20 cellular contexts compared by ENCODE assay signal in the genomic region with DNA sequence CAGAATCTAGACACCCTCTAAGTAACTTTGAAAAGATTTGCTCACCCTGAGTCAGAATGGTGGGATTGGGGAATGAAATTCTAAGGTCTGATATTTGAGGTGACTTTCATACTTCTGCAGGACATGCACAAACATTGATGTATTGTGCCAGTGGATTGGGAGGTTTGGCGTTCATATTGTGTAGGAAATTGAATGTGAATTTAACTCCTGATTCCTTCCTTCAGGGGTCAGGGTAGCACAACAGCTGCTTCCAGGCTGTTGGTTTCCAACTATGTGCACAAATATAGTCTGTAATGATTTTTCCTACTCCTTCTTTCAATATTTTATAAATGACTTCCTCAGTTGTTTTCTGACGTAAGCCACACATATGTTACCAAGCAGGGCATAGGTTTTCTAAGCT. TPM values are rescaled to one million over a fixed set of nuclear protein-coding genes. Genes with fewer than 3 reads are reported as not detected.
DNase-seq lines count a peak whose midpoint lies in the region; ATAC-seq and TF ChIP-seq lines count a peak whose summit lies in the region.
"Had no signal": no experiment of that assay in that cellular context is flagged by ENCODE, and none has a peak within 500 bp of the region (broad histone marks: within the 10 kb centered on the region; RNA-seq: fewer than 3 reads in every experiment).

No MANE protein-coding gene starts in this region.

- ATAC-seq in right cardiac atrium: peak in 1 of 2 donors; percentile 62
- ATAC-seq: activated T-cell treated with anti-CD3 and anti-CD28 coated beads, Interleukin-2, amount 50 U/mL, for 4 hours had no signal

- H3K4me3 ChIP-seq in dorsolateral prefrontal cortex (peak overlapping the region; percentile 10 to 77 (median 60)), right cardiac atrium (ENCODE audit: low read length) (peak overlapping the region; percentile 58), spleen (no peak overlapping the region)
- H3K4me3 ChIP-seq: PC-9, thyroid gland had no signal

- H3K36me3 ChIP-seq in spleen: no peaks in the 10 kb centered on the region
- H3K36me3 ChIP-seq: thyroid gland had no signal

- no peak for TF ChIP-seq POLR2A in spleen (IDR thresholded peaks at IDR 0.05)

- TF ChIP-seq CTCF in dorsolateral prefrontal cortex (IDR thresholded peaks at IDR 0.05 in 54 of 56, conservative IDR thresholded peaks at IDR 0.05 in 2 of 56; ENCODE audit: low read depth in 1 of 56, partially characterized antibody in 56 of 56) (peak in 21 of 56 donors; percentile 10 to 55 (median 26)), spleen (IDR thresholded peaks at IDR 0.05 in 8 of 11, conservative IDR thresholded peaks at IDR 0.05 in 3 of 11) (no peak)

- CTCF ChIA-PET in HEK293T (lab: Yijun Ruan, JAX): no interaction called here

- H3K27ac ChIP-seq in dorsolateral prefrontal cortex (peak overlapping the region in 54 of 59 donors; percentile 25 to 91 (median 74)), right cardiac atrium (ENCODE audit: low read length) (no peak overlapping the region), spleen (no peak overlapping the region)
- H3K27ac ChIP-seq: PC-9, thyroid gland had no signal

- intact Hi-C loops in dorsolateral prefrontal cortex (cut with DNase I) (loop anchor here (10.0 kb wide), 3 partner anchors 84 to 214 kb away; no protein-coding TSS in a partner anchor), right cardiac atrium (cut with DNase I) (no loop called here), spleen (cut with DNase I; ENCODE audit: low total_unique reads) (no loop called here)

- 10% methylated on average over 2 of the region's 2 CpGs for WGBS in right cardiac atrium
- WGBS in spleen, 5 donors: 52 to 76% (median 72%) methylated on average over 2 of the region's 2 CpGs

- POLR2A ChIA-PET in HEK293T (lab: Yijun Ruan, JAX): no interaction called here

- H3K9me3 ChIP-seq in right cardiac atrium (ENCODE audit: control insufficient read depth, low read length): no peaks in the 10 kb centered on the region
- H3K9me3 ChIP-seq in spleen: no peaks in the 10 kb centered on the region
- H3K9me3 ChIP-seq: SK-N-SH, thyroid gland had no signal

- DNase-seq in NCI-H69 (lab: John Stamatoyannopoulos, UW) (peak; percentile 34), dorsolateral prefrontal cortex (no peak), right cardiac atrium (no peak), superior temporal gyrus (ENCODE audit: extremely low spot score) (peak; percentile 55), spleen (no peak), NCI-H2171 (lab: John Stamatoyannopoulos, UW) (no peak), kidney tubule cell (ENCODE audit: low spot score) (no peak), HEK293T (ENCODE audit: extremely low spot score) (no peak)
- DNase-seq: activated CD4-positive, alpha-beta T cell treated with anti-CD3 and anti-CD28 coated beads, Interleukin-2, amount 50 U/mL, for 4 hours; activated T-cell treated with anti-CD3 and anti-CD28 coated beads, Interleukin-2, amount 50 U/mL, for 4 hours; central memory CD4-positive, alpha-beta T cell; DMS 273 treated with DMSO at 0.1 percent for 48 hours; H7; midbrain; NCI-H1930; PC-9; SK-N-SH; stimulated activated CD4-positive, alpha-beta T cell treated with anti-CD3 and anti-CD28 coated beads, Interleukin-2, amount 100 ng/mL, for 48 hours; thyroid gland had no signal

- H3K27me3 ChIP-seq in dorsolateral prefrontal cortex (peaks cover 0 to 74% (median 19%) of the 10 kb centered on the region in 45 donors), right cardiac atrium (ENCODE audit: control insufficient read depth, insufficient read depth) (no peaks in the 10 kb centered on the region), spleen (replicated peaks in 1 of 7) (peaks cover 0 to 30% (median 0%) of the 10 kb centered on the region in 7 donors)
- H3K27me3 ChIP-seq: thyroid gland had no signal

- H3K4me1 ChIP-seq in right cardiac atrium (ENCODE audit: control insufficient read depth, insufficient read depth, low read length) (no peaks in the 10 kb centered on the region), spleen (no peaks in the 10 kb centered on the region)
- H3K4me1 ChIP-seq: thyroid gland had no signal

TF ChIP-seq in HEK293T, 16 proteins besides CTCF, POLR2A, EP300 and RAD21:
- TF ChIP-seq HDGF (IDR thresholded peaks at IDR 0.05; ENCODE audit: borderline replicate concordance): no peak
- no peak for TF ChIP-seq ZNF384 (IDR thresholded peaks at IDR 0.05)
- TF ChIP-seq CTBP1 (IDR thresholded peaks at IDR 0.05; ENCODE audit: borderline replicate concordance): no peak
- TF ChIP-seq, protein P1, sequence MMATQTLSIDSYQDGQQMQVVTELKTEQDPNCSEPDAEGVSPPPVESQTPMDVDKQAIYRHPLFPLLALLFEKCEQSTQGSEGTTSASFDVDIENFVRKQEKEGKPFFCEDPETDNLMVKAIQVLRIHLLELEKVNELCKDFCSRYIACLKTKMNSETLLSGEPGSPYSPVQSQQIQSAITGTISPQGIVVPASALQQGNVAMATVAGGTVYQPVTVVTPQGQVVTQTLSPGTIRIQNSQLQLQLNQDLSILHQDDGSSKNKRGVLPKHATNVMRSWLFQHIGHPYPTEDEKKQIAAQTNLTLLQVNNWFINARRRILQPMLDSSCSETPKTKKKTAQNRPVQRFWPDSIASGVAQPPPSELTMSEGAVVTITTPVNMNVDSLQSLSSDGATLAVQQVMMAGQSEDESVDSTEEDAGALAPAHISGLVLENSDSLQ (IDR thresholded peaks at IDR 0.05): no peak
- TF ChIP-seq TARDBP (IDR thresholded peaks at IDR 0.05): no peak
- TF ChIP-seq L3MBTL2 (conservative IDR thresholded peaks at IDR 0.05): no peak
- TF ChIP-seq ELF4 (IDR thresholded peaks at IDR 0.05): no peak
- no peak for TF ChIP-seq SP1 (IDR thresholded peaks at IDR 0.05)
- TF ChIP-seq BHLHE40 (IDR thresholded peaks at IDR 0.05; ENCODE audit: borderline replicate concordance): no peak
- no peak for TF ChIP-seq NFRKB (IDR thresholded peaks at IDR 0.05)
- no peak for TF ChIP-seq LEF1 (IDR thresholded peaks at IDR 0.05; ENCODE audit: borderline replicate concordance)
- no peak for TF ChIP-seq SUZ12 (IDR thresholded peaks at IDR 0.05)
- no peak for TF ChIP-seq FOXA1 (IDR thresholded peaks at IDR 0.05)

RNA-seq across cellular contexts. Expression of gene IL1RAPL1, which starts 3.1 kb away (rescaled TPM):
- total RNA-seq in dorsolateral prefrontal cortex (10 to 100 TPM in 119 of 120 experiments, 1 to 10 TPM in 1; 7.4 to 67.4 (median 29.0) TPM), right cardiac atrium (1 to 10 TPM; 2.0 to 3.1 (median 2.4) TPM), spleen (under 1 TPM in 1 of 7 donors, not detected in 6; 0.19 TPM)
- polyA plus RNA-seq in right cardiac atrium (0.48 TPM), spleen (under 1 TPM in 1 of 3 donors, not detected in 2; 0.03 TPM)
- total RNA-seq: activated T-cell treated with anti-CD3 and anti-CD28 coated beads, Interleukin-2, amount 50 U/mL, for 4 hours; MCF 10A had no signal

Comparison
In these comparisons a context has a peak if more than half of its experiments do, and no peak if none do; other contexts are left out.
1. DNase-seq: peak in NCI-H69 (single experiment) and superior temporal gyrus (single experiment); none in dorsolateral prefrontal cortex (0 of 10), right cardiac atrium (0 of 3), spleen (single experiment), NCI-H2171 (single experiment), kidney tubule cell (single experiment) and HEK293T (single experiment).
2. H3K27ac ChIP-seq: peak in dorsolateral prefrontal cortex (54 of 59); none in right cardiac atrium (single experiment) and spleen (0 of 8).
3. H3K4me3 ChIP-seq: peak in dorsolateral prefrontal cortex (59 of 59) and right cardiac atrium (single experiment); none in spleen (0 of 8).
4. intact Hi-C loops: an anchor here in dorsolateral prefrontal cortex (10.0 kb wide); none called in right cardiac atrium and spleen.